ENCODE assay signal across 1 cellular context in the genomic region with DNA sequence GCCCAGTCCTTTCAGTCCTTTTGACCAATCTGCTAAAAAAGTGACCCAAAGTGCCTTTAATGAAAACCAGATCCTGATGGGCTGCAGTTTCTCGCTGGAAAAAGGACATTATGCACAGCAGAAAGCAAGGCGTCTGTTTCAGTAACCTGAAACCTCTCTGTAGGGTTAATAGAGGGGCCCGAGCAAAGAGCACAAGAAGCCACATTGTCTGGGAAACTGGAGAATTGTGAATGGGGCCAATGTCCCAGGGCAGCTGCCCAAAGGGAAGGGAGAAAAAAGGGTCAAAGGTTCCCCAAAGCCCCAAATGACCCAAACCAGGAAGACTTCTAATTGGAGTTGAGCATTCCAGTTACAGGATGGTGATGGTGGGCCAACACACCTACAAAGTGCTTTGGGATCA.
TF ChIP-seq lines count a peak whose summit lies in the region.

No MANE protein-coding gene starts in this region.

TF ChIP-seq in GM23338, 12 proteins besides CTCF, POLR2A, EP300 and RAD21:
- TF ChIP-seq POLR2AphosphoS5 (IDR thresholded peaks at IDR 0.05; ENCODE audit: low read depth) (no peak), ZNF114 (CRISPR knock-in tag; IDR thresholded peaks at IDR 0.05) (no peak)
